In the genomic region with DNA sequence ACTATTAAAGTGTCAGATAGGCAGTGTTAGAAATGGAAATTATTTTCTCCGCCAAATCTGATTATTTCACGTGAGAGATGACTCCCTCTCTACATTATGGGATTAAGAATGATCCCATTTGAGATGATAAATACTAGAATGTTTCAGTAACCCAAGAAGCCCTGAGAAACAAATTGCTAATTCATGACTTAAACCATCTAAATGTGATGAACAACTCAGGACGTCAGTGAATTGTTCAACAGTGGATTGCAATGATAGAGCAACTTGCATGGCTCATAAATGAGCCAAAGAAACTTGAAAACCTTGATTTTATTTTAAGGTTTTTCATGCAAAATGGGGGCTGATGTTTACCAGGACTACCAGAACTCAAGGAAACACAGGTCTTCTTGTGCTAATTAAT, we compare ENCODE assay signal across 20 cellular contexts.
"Had no signal": no experiment of that assay in that cellular context is flagged by ENCODE, and none has a peak within 500 bp of the region (broad histone marks: within the 10 kb centered on the region; RNA-seq: fewer than 3 reads in every experiment).

No MANE protein-coding gene starts in this region.

- H3K27ac Mint-ChIP-seq: activated CD4-positive, alpha-beta memory T cell treated with anti-CD3 and anti-CD28 coated beads for 36 hours; activated CD4-positive, alpha-beta T cell treated with anti-CD3 and anti-CD28 coated beads, Interleukin-2, amount 10 ng/mL, durations not matched to agents 24 days and 14 days; activated T-helper 17 cell treated with anti-CD3 and anti-CD28 coated beads, Interleukin-2, amount 50 U/mL, for 72 hours; naive thymus-derived CD4-positive, alpha-beta T cell; T-helper 1 cell treated with Interleukin-12 subunit alpha and Interleukin-12 subunit beta and Interleukin-4 antibody, amounts not matched to agents 30 μg/mL and 1 μg/mL, for 36 hours had no signal

- H3K9me3 Mint-ChIP-seq: T-helper 1 cell treated with Interleukin-12 subunit alpha and Interleukin-12 subunit beta and Interleukin-4 antibody, amounts not matched to agents 30 μg/mL and 1 μg/mL, for 36 hours had no signal

- H3K36me3 Mint-ChIP-seq: activated CD4-positive, alpha-beta memory T cell treated with anti-CD3 and anti-CD28 coated beads for 36 hours; naive thymus-derived CD4-positive, alpha-beta T cell had no signal

- DNase-seq: activated CD4-positive, alpha-beta memory T cell treated with anti-CD3 and anti-CD28 coated beads for 36 hours; activated CD4-positive, alpha-beta T cell treated with anti-CD3 and anti-CD28 coated beads, Interleukin-2, amount 10 ng/mL, durations not matched to agents 24 days and 14 days; activated gamma-delta T cell treated with Interleukin-2 at 50 U/mL for 16 hours; activated naive CD4-positive, alpha-beta T cell treated with anti-CD3 and anti-CD28 coated beads, Interleukin-2, amount 50 U/mL, for 16 hours; activated T-cell treated with anti-CD3 and anti-CD28 coated beads, Interleukin-2, amount 50 U/mL, for 4 hours; amygdala; central memory CD4-positive, alpha-beta T cell; left ventricle myocardium superior; naive thymus-derived CD4-positive, alpha-beta T cell; pancreas; retina; spleen; stimulated activated naive CD4-positive, alpha-beta T cell treated with Interleukin-2 at 50 U/mL for 16 hours; T-helper 9 cell; WERI-Rb-1 had no signal

- H3K4me1 Mint-ChIP-seq: activated T-helper 17 cell treated with anti-CD3 and anti-CD28 coated beads, Interleukin-2, amount 50 U/mL, for 72 hours had no signal

- H3K27me3 Mint-ChIP-seq: activated CD4-positive, alpha-beta T cell treated with anti-CD3 and anti-CD28 coated beads, Interleukin-2, amount 10 ng/mL, durations not matched to agents 24 days and 14 days; activated T-helper 17 cell treated with anti-CD3 and anti-CD28 coated beads, Interleukin-2, amount 50 U/mL, for 72 hours had no signal

- H3K4me3 Mint-ChIP-seq: activated CD4-positive, alpha-beta memory T cell treated with anti-CD3 and anti-CD28 coated beads for 36 hours; activated CD4-positive, alpha-beta T cell treated with anti-CD3 and anti-CD28 coated beads, Interleukin-2, amount 10 ng/mL, durations not matched to agents 24 days and 14 days; activated T-cell treated with anti-CD3 and anti-CD28 coated beads, Interleukin-2, amount 50 U/mL, for 4 hours; activated T-helper 17 cell treated with anti-CD3 and anti-CD28 coated beads, Interleukin-2, amount 50 U/mL, for 72 hours; naive thymus-derived CD4-positive, alpha-beta T cell; T-helper 1 cell treated with Interleukin-12 subunit alpha and Interleukin-12 subunit beta and Interleukin-4 antibody, amounts not matched to agents 30 μg/mL and 1 μg/mL, for 36 hours had no signal

- FAIRE-seq: endothelial cell of umbilical vein, islet of Langerhans, pancreas, TTC549 had no signal
